Comparison of ENCODE assay signal across 11 cellular contexts in genomic region chr15:50494547-50494946, GRCh38. TPM values are rescaled to one million over a fixed set of nuclear protein-coding genes. Genes with fewer than 3 reads are reported as not detected.
"Had no signal": no experiment of that assay in that cellular context is flagged by ENCODE, and none has a peak within 500 bp of the region (broad histone marks: within the 10 kb centered on the region; RNA-seq: fewer than 3 reads in every experiment).

No MANE protein-coding gene starts in this region.

RNA-seq across cellular contexts. Expression of gene USP50, which starts 51.9 kb away (rescaled TPM):
- total RNA-seq: hepatocyte, kidney epithelial cell, left colon, left lung, lower leg skin, lower lobe of right lung, myocyte had no signal
- polyA plus RNA-seq: immature natural killer cell, keratinocyte, lung, mammary epithelial cell had no signal
